ENCODE assay signal across 26 cellular contexts in the genomic region with DNA sequence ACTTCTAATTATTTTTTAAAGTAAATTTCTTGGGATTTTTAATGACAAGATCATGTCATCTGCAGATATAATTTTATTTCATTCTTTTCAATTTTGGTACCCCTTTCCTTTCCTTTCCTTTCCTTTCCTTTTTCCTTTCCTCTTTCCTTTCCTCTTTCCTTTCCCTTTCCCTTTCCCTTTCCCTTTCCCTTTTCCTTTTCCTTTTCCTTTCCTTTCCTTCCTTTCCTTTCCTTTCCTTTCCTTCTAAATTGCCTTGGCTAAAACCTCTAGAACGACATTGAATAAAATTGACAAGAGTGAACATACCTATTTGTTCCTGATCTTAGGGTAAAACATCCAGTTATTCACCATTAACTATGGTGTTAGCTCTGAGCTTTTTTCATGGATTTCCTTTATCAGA.
"Had no signal": no experiment of that assay in that cellular context is flagged by ENCODE, and none has a peak within 500 bp of the region (broad histone marks: within the 10 kb centered on the region; RNA-seq: fewer than 3 reads in every experiment).

No MANE protein-coding gene starts in this region.

- H3K4me3 Mint-ChIP-seq: mesothelial cell of epicardium had no signal

- H3K4me1 ChIP-seq: esophagus squamous epithelium, gastrocnemius medialis had no signal

- FAIRE-seq: islet of Langerhans, keratinocyte had no signal

- H3K36me3 Mint-ChIP-seq: mesothelial cell of epicardium, naive B cell had no signal

- H3K27ac Mint-ChIP-seq: mesothelial cell of epicardium had no signal

- DNase-seq: dermis blood vessel endothelial cell; dorsolateral prefrontal cortex; effector CD4-positive, alpha-beta T cell; effector memory CD4-positive, alpha-beta T cell; erythroblast; esophagus squamous epithelium; foreskin fibroblast; foreskin melanocyte; gastrocnemius medialis; glutamatergic neuron; head of caudate nucleus; heart right ventricle; hippocampal formation; left cardiac atrium; left lung; left ventricle myocardium superior; lower lobe of right lung; mesenchymal stem cell; mucosa of descending colon; naive B cell had no signal

- H3K36me3 ChIP-seq: esophagus squamous epithelium, gastrocnemius medialis, heart right ventricle, left lung, lower lobe of right lung had no signal

- ATAC-seq: esophagus mucosa, gastrocnemius medialis, heart right ventricle, left cardiac atrium, left lung, left ventricle myocardium superior, lower lobe of right lung, mucosa of descending colon had no signal

- H3K27ac ChIP-seq: coronary artery, dorsolateral prefrontal cortex, epithelial cell of prostate, esophagus squamous epithelium, gastrocnemius medialis, heart right ventricle, left lung, lower lobe of right lung had no signal

- H3K9me3 ChIP-seq: esophagus squamous epithelium, gastrocnemius medialis, left lung, lower lobe of right lung, mucosa of descending colon had no signal

- H3K27me3 Mint-ChIP-seq: naive B cell had no signal

- H3K4me3 ChIP-seq: coronary artery, dorsolateral prefrontal cortex, esophagus squamous epithelium, gastrocnemius medialis, heart right ventricle, left lung, lower lobe of right lung, mucosa of descending colon had no signal

- H3K27me3 ChIP-seq: dorsolateral prefrontal cortex, esophagus squamous epithelium, gastrocnemius medialis, heart right ventricle, left lung had no signal
